In genomic region chr15:78685157-78685830, GRCh38 we compare ENCODE assay signal across 1 cellular context.
TF ChIP-seq lines count a peak whose summit lies in the region.

No MANE protein-coding gene starts in this region.

TF ChIP-seq in GM23338, 12 proteins besides CTCF, POLR2A, EP300 and RAD21 (continued from another document):
- TF ChIP-seq ZNF462 (CRISPR knock-in tag; IDR thresholded peaks at IDR 0.05), result no peak
- TF ChIP-seq STAT1 (IDR thresholded peaks at IDR 0.05; ENCODE audit: unreplicated experiment), result no peak
- no peak for TF ChIP-seq ZNF114 (CRISPR knock-in tag; IDR thresholded peaks at IDR 0.05)
- TF ChIP-seq EZH2phosphoT487 (IDR thresholded peaks at IDR 0.05; ENCODE audit: unreplicated experiment), result no peak
- TF ChIP-seq CREB1 (CRISPR knock-in tag; IDR thresholded peaks at IDR 0.05; ENCODE audit: low read depth), result no peak
- no peak for TF ChIP-seq REST (IDR thresholded peaks at IDR 0.05; ENCODE audit: unreplicated experiment)
